1 cellular context compared by ENCODE assay signal in genomic region chr7:73971701-73972341, GRCh38.
TF ChIP-seq lines count a peak whose summit lies in the region.

No MANE protein-coding gene starts in this region.

TF ChIP-seq in K562, 482 proteins besides CTCF, POLR2A, EP300 and RAD21 (continued from another document):
- TF ChIP-seq ZBTB11 (CRISPR knock-in tag; IDR thresholded peaks at IDR 0.05), result no peak
- no peak for TF ChIP-seq KDM2B (CRISPR knock-in tag; IDR thresholded peaks at IDR 0.05)
- TF ChIP-seq ZEB2 (IDR thresholded peaks at IDR 0.05), result 0 out of 2 replicates have a peak, but pooled peaks have one; percentile 41
- TF ChIP-seq ZNF121 (CRISPR knock-in tag; conservative IDR thresholded peaks at IDR 0.05), result no peak
- TF ChIP-seq, protein P1, sequence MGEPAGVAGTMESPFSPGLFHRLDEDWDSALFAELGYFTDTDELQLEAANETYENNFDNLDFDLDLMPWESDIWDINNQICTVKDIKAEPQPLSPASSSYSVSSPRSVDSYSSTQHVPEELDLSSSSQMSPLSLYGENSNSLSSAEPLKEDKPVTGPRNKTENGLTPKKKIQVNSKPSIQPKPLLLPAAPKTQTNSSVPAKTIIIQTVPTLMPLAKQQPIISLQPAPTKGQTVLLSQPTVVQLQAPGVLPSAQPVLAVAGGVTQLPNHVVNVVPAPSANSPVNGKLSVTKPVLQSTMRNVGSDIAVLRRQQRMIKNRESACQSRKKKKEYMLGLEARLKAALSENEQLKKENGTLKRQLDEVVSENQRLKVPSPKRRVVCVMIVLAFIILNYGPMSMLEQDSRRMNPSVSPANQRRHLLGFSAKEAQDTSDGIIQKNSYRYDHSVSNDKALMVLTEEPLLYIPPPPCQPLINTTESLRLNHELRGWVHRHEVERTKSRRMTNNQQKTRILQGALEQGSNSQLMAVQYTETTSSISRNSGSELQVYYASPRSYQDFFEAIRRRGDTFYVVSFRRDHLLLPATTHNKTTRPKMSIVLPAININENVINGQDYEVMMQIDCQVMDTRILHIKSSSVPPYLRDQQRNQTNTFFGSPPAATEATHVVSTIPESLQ (CRISPR knock-in tag; IDR thresholded peaks at IDR 0.05), result no peak
